ENCODE assay signal across 8 cellular contexts in genomic region chr7:1473864-1474512, GRCh38. TPM values are rescaled to one million over a fixed set of nuclear protein-coding genes. Genes with fewer than 3 reads are reported as not detected.
A peak's percentile ranks its signal among the peaks of the same experiment; 100 is the strongest.
DNase-seq lines count a peak whose midpoint lies in the region; ATAC-seq lines count a peak whose summit lies in the region.

No MANE protein-coding gene starts in this region.

- DNase-seq in AG08396 (ENCODE audit: low spot score) (peak; percentile 96), NCI-H2029 (lab: John Stamatoyannopoulos, UW) (peak; percentile 89), T-helper 22 cell (ENCODE audit: low read depth) (peak; percentile 70), amniotic stem cell (lab: John Stamatoyannopoulos, UW) (peak; percentile 58), left cardiac atrium (peak; percentile 88), retina (peak; percentile 90)

- ATAC-seq in GM21360 (IDR thresholded peaks at IDR 0.05; ENCODE audit: unreplicated experiment) (peak; percentile 48), left cardiac atrium (peak; percentile 68 to 82), GM19035 (IDR thresholded peaks at IDR 0.05; ENCODE audit: unreplicated experiment) (no peak)

- intact Hi-C loops in left cardiac atrium (cut with DNase I) = loop anchor here in 1 of 2 donors (2.0 to 5.0 kb wide), 3 partner anchors 47 to 282 kb away; no protein-coding TSS in a partner anchor

RNA-seq across cellular contexts. Expression of gene MICALL2, which starts 14.7 kb away (rescaled TPM):
- 10 to 100 TPM in 1 of 2 donors, 1 to 10 TPM in 1; 9.9 to 21.8 TPM for total RNA-seq in left cardiac atrium

RNA-seq across cellular contexts. Expression of gene INTS1, which starts 30.2 kb away (rescaled TPM):
- total RNA-seq in left cardiac atrium = 10 to 100 TPM; 26.9 to 42.4 TPM

RNA-seq across cellular contexts. Expression of gene MAFK, which starts 56.5 kb away (rescaled TPM):
- 10 to 100 TPM; 43.6 to 73.1 TPM for total RNA-seq in left cardiac atrium
